In the genomic region with DNA sequence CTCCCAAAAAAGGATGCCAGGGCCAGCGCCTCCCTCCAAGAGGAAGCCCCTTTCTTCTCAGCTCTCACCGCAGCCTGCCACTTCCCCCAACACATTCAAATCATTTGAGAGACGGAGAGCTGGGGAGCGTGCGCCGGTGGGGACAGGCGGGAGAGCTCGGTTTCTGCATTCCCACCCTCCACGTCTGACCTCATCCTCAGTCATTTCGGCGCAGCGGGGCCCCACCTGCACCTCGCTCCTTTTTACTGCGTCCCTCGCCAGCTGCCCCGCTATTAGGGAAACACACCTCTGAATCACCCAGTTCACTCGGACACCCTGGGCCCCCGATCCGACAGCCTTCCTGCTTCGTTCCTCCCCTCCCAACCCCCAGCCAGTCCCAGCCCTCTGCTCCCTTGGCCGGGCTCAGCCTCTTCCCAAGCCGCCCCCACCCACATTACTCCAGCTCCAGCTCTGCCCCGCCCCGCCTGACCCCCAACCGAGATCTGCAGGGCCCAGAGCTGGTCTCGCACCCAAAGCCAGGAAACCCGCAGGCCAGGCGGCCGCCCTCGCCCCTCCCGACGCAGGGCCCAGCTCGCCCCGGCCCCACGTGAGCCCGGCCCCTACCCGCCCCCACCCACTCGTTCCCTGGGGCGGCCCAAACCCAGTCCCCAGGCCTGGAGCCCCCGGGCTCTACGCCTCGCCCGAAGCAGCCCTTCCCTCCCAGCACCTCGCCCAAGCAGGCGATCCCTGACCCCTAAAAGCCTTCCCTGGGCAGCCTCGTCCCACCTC, we compare ENCODE assay signal across 8 cellular contexts. TPM values are rescaled to one million over a fixed set of nuclear protein-coding genes. Genes with fewer than 3 reads are reported as not detected.
DNase-seq lines count a peak whose midpoint lies in the region; ATAC-seq and TF ChIP-seq lines count a peak whose summit lies in the region.

No MANE protein-coding gene starts in this region.

- peak; percentile 19 to 60 for TF ChIP-seq POLR2A in Peyer's patch (IDR thresholded peaks at IDR 0.05)

- H3K27ac ChIP-seq in Peyer's patch (peak overlapping the region; percentile 92 to 99 (median 94)), upper lobe of right lung (peak overlapping the region; percentile 91)

- H3K36me3 ChIP-seq in Peyer's patch (no peaks in the 10 kb centered on the region), upper lobe of right lung (no peaks in the 10 kb centered on the region)

- intact Hi-C loops in head of caudate nucleus (cut with DNase I) (loop anchor here (2.0 to 5.0 kb wide), 2 partner anchors 40 to 168 kb away; partner anchors contain the start of genes ISCU and SART3), upper lobe of right lung (cut with DNase I) (no loop called here)

- TF ChIP-seq CTCF in Peyer's patch (IDR thresholded peaks at IDR 0.05) (no peak), omental fat pad (IDR thresholded peaks at IDR 0.05) (no peak), upper lobe of right lung (IDR thresholded peaks at IDR 0.05) (no peak)

- H3K4me3 ChIP-seq in Peyer's patch (peak overlapping the region; percentile 77 to 89 (median 81)), upper lobe of right lung (peak overlapping the region; percentile 83)

- no peaks in the 10 kb centered on the region for H3K27me3 ChIP-seq in Peyer's patch
- no peaks in the 10 kb centered on the region for H3K27me3 ChIP-seq in upper lobe of right lung

- ATAC-seq in activated CD4-positive, CD25-positive, alpha-beta regulatory T cell treated with anti-CD3 and anti-CD28 coated beads, Interleukin-2, amount 50 U/mL, for 24 hours = no peak
- ATAC-seq in omental fat pad (ENCODE audit: low FRiP score) (peak; percentile 46), upper lobe of right lung (peak; percentile 19)

- H3K4me1 ChIP-seq in Peyer's patch = peaks cover 0 to 47% (median 3%) of the 10 kb centered on the region in 4 donors
- peaks cover 15% of the 10 kb centered on the region for H3K4me1 ChIP-seq in upper lobe of right lung

- DNase-seq in activated CD4-positive, CD25-positive, alpha-beta regulatory T cell (lab: John Stamatoyannopoulos, UW) = peak in 3 of 4 experiments; percentile 8 to 25 (median 13)
- DNase-seq in KG1 (lab: John Stamatoyannopoulos, UW) (peak; percentile 52), Peyer's patch (peak; percentile 76 to 86 (median 85)), head of caudate nucleus (peak; percentile 23 to 80 (median 62)), omental fat pad (ENCODE audit: low spot score) (peak; percentile 70), upper lobe of right lung (peak; percentile 86)
- DNase-seq in activated naive CD4-positive, alpha-beta T cell treated with anti-CD3 and anti-CD28 coated beads, Interleukin-2, amount 50 U/mL, for 16 hours = peak; percentile 32

- H3K9me3 ChIP-seq in Peyer's patch (no peaks in the 10 kb centered on the region), upper lobe of right lung (no peaks in the 10 kb centered on the region)

RNA-seq across cellular contexts. Expression of gene CORO1C, which starts 0.8 kb away (rescaled TPM):
- total RNA-seq in Peyer's patch = 100 to 1,000 TPM in 1 of 4 donors, 10 to 100 TPM in 3; 76.3 to 144 (median 87.4) TPM
- total RNA-seq in omental fat pad = 100 to 1,000 TPM; 100 to 273 (median 154) TPM
- total RNA-seq in upper lobe of right lung = 257 TPM

Comparison
In these comparisons a context has a peak if more than half of its experiments do, and no peak if none do; other contexts are left out.
1. DNase-seq: peak in every context shown above with its lines; median percentile 86 in upper lobe of right lung; 85 in Peyer's patch; 70 in omental fat pad; 62 in head of caudate nucleus; 52 in KG1; 32 in activated naive CD4-positive, alpha-beta T cell treated with anti-CD3 and anti-CD28 coated beads, Interleukin-2, amount 50 U/mL, for 16 hours; 13 in activated CD4-positive, CD25-positive, alpha-beta regulatory T cell.
2. ATAC-seq: peak in omental fat pad (single experiment) and upper lobe of right lung (single experiment); none in activated CD4-positive, CD25-positive, alpha-beta regulatory T cell treated with anti-CD3 and anti-CD28 coated beads, Interleukin-2, amount 50 U/mL, for 24 hours (0 of 2).